Comparison of ENCODE assay signal across 22 cellular contexts in the genomic region with DNA sequence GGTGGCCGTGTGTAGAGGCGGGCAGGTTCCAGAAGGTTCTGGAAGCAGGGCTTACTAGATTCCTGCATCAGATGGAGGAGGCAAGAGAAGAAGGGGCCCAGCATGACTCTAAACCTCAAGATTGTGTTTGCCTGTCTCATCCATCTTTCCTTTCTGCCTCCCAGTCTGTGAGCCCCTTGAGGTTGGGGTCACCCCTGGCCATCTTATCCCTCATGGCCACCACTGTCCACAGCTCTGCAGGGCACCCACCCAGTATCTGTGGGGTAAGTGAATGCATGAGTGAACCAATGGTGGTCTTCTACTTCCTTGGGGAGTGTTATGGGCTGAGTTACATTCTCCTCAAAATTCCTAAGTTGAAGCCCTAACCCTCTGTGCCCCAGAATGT.
DNase-seq lines count a peak whose midpoint lies in the region; ATAC-seq, FAIRE-seq and TF ChIP-seq lines count a peak whose summit lies in the region.
"Had no signal": no experiment of that assay in that cellular context is flagged by ENCODE, and none has a peak within 500 bp of the region (broad histone marks: within the 10 kb centered on the region; RNA-seq: fewer than 3 reads in every experiment).

No MANE protein-coding gene starts in this region.

- FAIRE-seq in D721Med (lab: Jason Lieb, UNC), result no peak
- FAIRE-seq: A204.1 had no signal

- ATAC-seq in activated CD8-positive, alpha-beta memory T cell treated with anti-CD3 and anti-CD28 coated beads, Interleukin-2, amount 10 ng/mL, durations not matched to agents 7 days and 5 days, result no peak
- ATAC-seq in RWPE2 (ENCODE audit: low read depth), result no peak
- ATAC-seq: GM23338, HCT116, Panc1 had no signal

- H3K27me3 ChIP-seq in RWPE2 (ENCODE audit: insufficient read depth, poor library complexity, severe bottlenecking), result no peaks in the 10 kb centered on the region

- peaks cover 2% of the 10 kb centered on the region for H3K9me3 ChIP-seq in RWPE2 (ENCODE audit: severe bottlenecking)

- no peaks in the 10 kb centered on the region for H3K9me3 Mint-ChIP-seq in activated CD8-positive, alpha-beta memory T cell treated with anti-CD3 and anti-CD28 coated beads, Interleukin-2, amount 10 ng/mL, durations not matched to agents 7 days and 5 days (ENCODE audit: low read depth)
- H3K9me3 Mint-ChIP-seq in osteocyte (ENCODE audit: unreplicated experiment), result peaks cover 6% of the 10 kb centered on the region

- H3K36me3 ChIP-seq in RWPE2 (ENCODE audit: low read depth), result no peaks in the 10 kb centered on the region; the same call in 1 of the 2 replicates

- H3K27ac Mint-ChIP-seq in activated CD8-positive, alpha-beta memory T cell treated with anti-CD3 and anti-CD28 coated beads, Interleukin-2, amount 10 ng/mL, durations not matched to agents 7 days and 5 days, result no peak overlapping the region
- no peak overlapping the region for H3K27ac Mint-ChIP-seq in osteocyte (ENCODE audit: unreplicated experiment)
- H3K27ac Mint-ChIP-seq: GM23338 had no signal

- no peak for TF ChIP-seq CTCF in RWPE2 (IDR thresholded peaks at IDR 0.05; ENCODE audit: poor library complexity, severe bottlenecking)
- no peak for TF ChIP-seq CTCF in osteocyte (IDR thresholded peaks at IDR 0.05)
- TF ChIP-seq CTCF in D721Med (IDR thresholded peaks at IDR 0.05; ENCODE audit: insufficient read depth, missing control alignments), result no peak

- no peaks in the 10 kb centered on the region for H3K4me1 Mint-ChIP-seq in activated CD8-positive, alpha-beta memory T cell treated with anti-CD3 and anti-CD28 coated beads, Interleukin-2, amount 10 ng/mL, durations not matched to agents 7 days and 5 days
- peaks cover 6% of the 10 kb centered on the region for H3K4me1 Mint-ChIP-seq in osteocyte (ENCODE audit: unreplicated experiment)
- H3K4me1 Mint-ChIP-seq: GM23338 had no signal

- CTCF ChIA-PET in activated CD8-positive, alpha-beta memory T cell treated with anti-CD3 and anti-CD28 coated beads, Interleukin-2, amount 10 ng/mL, durations not matched to agents 7 days and 5 days (lab: Charles Lee), result no interaction called here

- no peak overlapping the region for H3K4me3 ChIP-seq in RWPE2 (ENCODE audit: severe bottlenecking)
- H3K4me3 ChIP-seq: GM23338 had no signal

- H3K27me3 Mint-ChIP-seq in activated CD8-positive, alpha-beta memory T cell treated with anti-CD3 and anti-CD28 coated beads, Interleukin-2, amount 10 ng/mL, durations not matched to agents 7 days and 5 days, result peaks cover 3% of the 10 kb centered on the region
- H3K27me3 Mint-ChIP-seq in osteocyte (ENCODE audit: unreplicated experiment), result no peaks in the 10 kb centered on the region

- H3K36me3 Mint-ChIP-seq in activated CD8-positive, alpha-beta memory T cell treated with anti-CD3 and anti-CD28 coated beads, Interleukin-2, amount 10 ng/mL, durations not matched to agents 7 days and 5 days, result no peaks in the 10 kb centered on the region
- H3K36me3 Mint-ChIP-seq in osteocyte (ENCODE audit: unreplicated experiment), result peaks cover 6% of the 10 kb centered on the region

- no peak overlapping the region for H3K27ac ChIP-seq in RWPE2 (ENCODE audit: poor library complexity, severe bottlenecking)
- H3K27ac ChIP-seq: C4-2B had no signal

- H3K4me1 ChIP-seq in RWPE2 (ENCODE audit: insufficient read depth, poor library complexity, severe bottlenecking), result peaks cover 23% of the 10 kb centered on the region

- peak; percentile 9 for DNase-seq in activated CD8-positive, alpha-beta memory T cell treated with anti-CD3 and anti-CD28 coated beads, Interleukin-2, amount 50 U/mL, for 4 hours
- no peak for DNase-seq in activated CD8-positive, alpha-beta memory T cell treated with anti-CD3 and anti-CD28 coated beads, Interleukin-2, amount 10 ng/mL, durations not matched to agents 7 days and 5 days
- DNase-seq in RWPE2 (ENCODE audit: low spot score), result peak; percentile 19
- DNase-seq in islet precursor cell, result peak; percentile 12
- peak; percentile 44 for DNase-seq in osteocyte (ENCODE audit: extremely low spot score, unreplicated experiment)
- DNase-seq in D721Med (ENCODE audit: insufficient read length, low spot score), result no peak
- no peak for DNase-seq in NCI-H524 (lab: John Stamatoyannopoulos, UW)
- DNase-seq: DMS53; GDM1; KG1; NCI-H1092; NCI-H1436; NCI-H1930; NCI-H2227 treated with DMSO at 0.1 percent for 48 hours; NCI-H510A treated with DMSO at 0.1 percent for 48 hours; NCI-H774; NK-92 treated with Interleukin-12 subunit alpha and Interleukin-12 subunit beta, amount 100 ng/mL, for 24 hours had no signal

- no peak overlapping the region for H3K4me3 Mint-ChIP-seq in activated CD8-positive, alpha-beta memory T cell treated with anti-CD3 and anti-CD28 coated beads, Interleukin-2, amount 10 ng/mL, durations not matched to agents 7 days and 5 days
- no peak overlapping the region for H3K4me3 Mint-ChIP-seq in osteocyte (ENCODE audit: unreplicated experiment)
- H3K4me3 Mint-ChIP-seq: GM23338 had no signal

Comparison
In these comparisons a context has a peak if more than half of its experiments do, and no peak if none do; other contexts are left out.
1. DNase-seq: peak in activated CD8-positive, alpha-beta memory T cell treated with anti-CD3 and anti-CD28 coated beads, Interleukin-2, amount 50 U/mL, for 4 hours (single experiment), RWPE2 (single experiment), islet precursor cell (single experiment) and osteocyte (single experiment); none in activated CD8-positive, alpha-beta memory T cell treated with anti-CD3 and anti-CD28 coated beads, Interleukin-2, amount 10 ng/mL, durations not matched to agents 7 days and 5 days (single experiment), D721Med (single experiment) and NCI-H524 (0 of 2).